In genomic region chr3:44321335-44321734, GRCh38 we compare ENCODE assay signal across 21 cellular contexts. TPM values are rescaled to one million over a fixed set of nuclear protein-coding genes. Genes with fewer than 3 reads are reported as not detected.
DNase-seq lines count a peak whose midpoint lies in the region; ATAC-seq and TF ChIP-seq lines count a peak whose summit lies in the region.
"Had no signal": no experiment of that assay in that cellular context is flagged by ENCODE, and none has a peak within 500 bp of the region (broad histone marks: within the 10 kb centered on the region; RNA-seq: fewer than 3 reads in every experiment).

No MANE protein-coding gene starts in this region.

- peak overlapping the region; percentile 14; the same call in 1 of the 2 replicates for H3K27ac ChIP-seq in 22Rv1
- peak overlapping the region; percentile 51 for H3K27ac ChIP-seq in VCaP
- no peak overlapping the region for H3K27ac ChIP-seq in stomach
- H3K27ac ChIP-seq: C4-2B, SK-N-MC had no signal

- intact Hi-C loops in left colon (cut with DNase I, micrococcal nuclease) = no loop called here
- intact Hi-C loops in mucosa of descending colon (cut with DNase I, micrococcal nuclease) = no loop called here
- intact Hi-C loops in stomach (cut with DNase I; ENCODE audit: low total_unique reads) = no loop called here

- no peak for DNase-seq in left colon
- peak in 1 of 3 donors; percentile 22 for DNase-seq in mucosa of descending colon
- no peak for DNase-seq in cerebellar cortex (ENCODE audit: low spot score)
- DNase-seq in stomach = no peak
- DNase-seq in SIG-M5 treated with dmso at 0.1 percent for 504 hours (lab: John Stamatoyannopoulos, UW; ENCODE audit: unreplicated experiment) = no peak
- DNase-seq: Calu3; CD8-positive, alpha-beta memory T cell; IMR-90; NCI-H1694; NCI-H2081; NCI-H2171 treated with DMSO at 0.1 percent for 48 hours; NCI-H446; NCI-H526 treated with DMSO at 0.1 percent for 48 hours; OCI-M1; SHP77; SW 1271 had no signal

- H3K4me1 ChIP-seq in mucosa of descending colon (ENCODE audit: low read depth) (no peaks in the 10 kb centered on the region), stomach (peaks cover 0 to 6% (median 4%) of the 10 kb centered on the region in 4 donors)

- peak; percentile 86 for ATAC-seq in left colon
- ATAC-seq in mucosa of descending colon = peak; percentile 83
- ATAC-seq in HG03342 (IDR thresholded peaks at IDR 0.05; ENCODE audit: unreplicated experiment) = no peak

- TF ChIP-seq POLR2A in stomach (IDR thresholded peaks at IDR 0.05) = no peak

- peaks cover 0 to 9% (median 0%) of the 10 kb centered on the region in 3 donors for H3K27me3 ChIP-seq in stomach

- TF ChIP-seq EP300 in stomach (IDR thresholded peaks at IDR 0.05) = no peak

- H3K4me3 ChIP-seq in mucosa of descending colon (no peak overlapping the region), stomach (no peak overlapping the region)
- H3K4me3 ChIP-seq: SK-N-MC had no signal

- H3K9me3 ChIP-seq in mucosa of descending colon (no peaks in the 10 kb centered on the region), stomach (no peaks in the 10 kb centered on the region)

- 20 to 39% (median 27%) methylated on average over 3 of the region's 3 CpGs for WGBS in stomach, 5 donors

- no peak for TF ChIP-seq CTCF in 22Rv1 (IDR thresholded peaks at IDR 0.05)
- no peak for TF ChIP-seq CTCF in VCaP (conservative IDR thresholded peaks at IDR 0.05)
- TF ChIP-seq CTCF in mucosa of descending colon (IDR thresholded peaks at IDR 0.05) = no peak
- no peak for TF ChIP-seq CTCF in stomach (IDR thresholded peaks at IDR 0.05)

- H3K36me3 ChIP-seq in mucosa of descending colon (ENCODE audit: low read depth) = no peaks in the 10 kb centered on the region
- H3K36me3 ChIP-seq in stomach = no peaks in the 10 kb centered on the region

RNA-seq across cellular contexts. Expression of gene TCAIM, which starts 17.2 kb away (rescaled TPM):
- total RNA-seq in left colon = 10 to 100 TPM; 19.4 to 22.2 TPM
- total RNA-seq in mucosa of descending colon = 10 to 100 TPM; 22.3 to 27.2 (median 22.7) TPM
- total RNA-seq in stomach = 10 to 100 TPM; 10.7 to 42.6 (median 13.3) TPM
- polyA plus RNA-seq in stomach = 10 to 100 TPM in 2 of 3 donors, 1 to 10 TPM in 1; 9.8 to 23.4 (median 12.6) TPM

Comparison
In these comparisons a context has a peak if more than half of its experiments do, and no peak if none do; other contexts are left out.
1. H3K27ac ChIP-seq: peak in 22Rv1 (single experiment) and VCaP (single experiment); none in stomach (0 of 5).